ENCODE assay signal across 10 cellular contexts in the genomic region with DNA sequence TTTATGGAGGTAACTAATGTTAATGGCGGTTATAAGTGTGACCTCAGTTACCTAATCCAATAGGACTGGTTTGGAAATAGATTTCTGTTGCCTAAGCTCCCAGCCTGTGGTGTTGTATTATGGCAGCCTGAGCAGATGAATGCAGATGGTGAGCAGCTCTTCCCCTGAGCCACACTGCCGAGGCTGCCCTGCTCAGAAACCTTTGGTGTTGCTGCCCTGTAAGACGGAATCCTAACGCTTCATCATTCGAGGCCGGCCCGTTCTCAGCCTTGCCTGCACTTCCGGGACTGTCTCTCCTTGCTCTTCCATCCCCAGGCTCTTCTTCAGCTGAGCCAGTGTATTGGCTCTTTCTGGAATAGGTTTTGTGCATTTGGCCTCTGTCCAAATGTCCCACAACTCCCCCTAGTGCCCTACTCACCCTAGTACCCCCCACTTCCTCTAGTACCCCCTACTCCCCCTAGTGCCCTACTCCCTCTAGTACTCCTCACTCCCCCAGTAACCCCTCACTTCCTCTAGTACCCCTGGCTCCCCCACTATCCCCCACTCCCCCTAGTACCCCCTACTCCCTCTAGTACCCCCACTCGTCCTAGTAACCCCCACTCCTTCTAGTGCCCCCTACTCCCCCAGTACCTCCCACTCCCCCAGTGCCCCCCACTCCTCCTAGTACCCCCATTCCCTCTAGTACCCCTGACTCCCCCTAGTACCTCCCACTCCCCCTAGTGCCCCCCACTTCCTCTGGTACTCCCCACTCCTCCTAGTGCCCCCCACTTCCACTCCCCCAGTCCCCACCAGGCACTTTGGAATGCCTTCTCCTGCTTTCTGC.
DNase-seq lines count a peak whose midpoint lies in the region; ATAC-seq, FAIRE-seq and TF ChIP-seq lines count a peak whose summit lies in the region.
"Had no signal": no experiment of that assay in that cellular context is flagged by ENCODE, and none has a peak within 500 bp of the region (broad histone marks: within the 10 kb centered on the region; RNA-seq: fewer than 3 reads in every experiment).

No MANE protein-coding gene starts in this region.

- no TSS peak for BruUV-seq in OCI-LY7 (replicated peaks; lab: Mats Ljungman, UMichigan)

- H3K4me1 ChIP-seq in OCI-LY7 (ENCODE audit: insufficient read depth, low read length, poor library complexity, severe bottlenecking) = no peaks in the 10 kb centered on the region
- H3K4me1 ChIP-seq in spleen = peaks cover 4 to 31% (median 10%) of the 10 kb centered on the region in 6 donors
- H3K4me1 ChIP-seq: breast epithelium had no signal

- peak; percentile 17 for DNase-seq in ACHN
- peak; percentile 73 for DNase-seq in ELF-1 (ENCODE audit: low read depth, low spot score)
- DNase-seq in OCI-LY7 (ENCODE audit: low spot score) = peak; percentile 6
- no peak for DNase-seq in effector memory CD8-positive, alpha-beta T cell
- no peak for DNase-seq in spleen
- DNase-seq in H54 (ENCODE audit: insufficient read length, low spot score) = no peak
- no peak for DNase-seq in NK-92 treated with Interleukin-12 subunit alpha and Interleukin-12 subunit beta, amount 100 ng/mL, for 24 hours (lab: John Stamatoyannopoulos, UW)

- H3K4me1 Mint-ChIP-seq in effector memory CD8-positive, alpha-beta T cell (ENCODE audit: low read depth in 2 of 2) = peaks cover 48 to 52% of the 10 kb centered on the region in 2 donors

- H3K9me2 ChIP-seq in OCI-LY7 (ENCODE audit: insufficient read depth, low read length) = no peaks in the 10 kb centered on the region

- peak; percentile 35 for ATAC-seq in effector memory CD8-positive, alpha-beta T cell (replicated peaks)
- ATAC-seq in HG03457 (IDR thresholded peaks at IDR 0.05; ENCODE audit: unreplicated experiment) = no peak

- H3K27me3 ChIP-seq in spleen (replicated peaks in 1 of 7) = no peaks in the 10 kb centered on the region
- H3K27me3 ChIP-seq: breast epithelium had no signal

- intact Hi-C loops in OCI-LY7 (cut with micrococcal nuclease; ENCODE audit: unreplicated experiment) = no loop called here
- intact Hi-C loops in spleen (cut with DNase I; ENCODE audit: low total_unique reads) = no loop called here

- TF ChIP-seq POLR2A in spleen (IDR thresholded peaks at IDR 0.05) = no peak
- no peak for TF ChIP-seq POLR2A in H54 (IDR thresholded peaks at IDR 0.05; ENCODE audit: low read depth, low read length)

- CTCF ChIA-PET in OCI-LY7 (lab: Charles Lee; ENCODE audit: unreplicated experiment) = no interaction called here

- H3K9me3 Mint-ChIP-seq in effector memory CD8-positive, alpha-beta T cell = no peaks in the 10 kb centered on the region

- no peaks in the 10 kb centered on the region for H3K9me3 ChIP-seq in OCI-LY7 (ENCODE audit: low read length)
- peaks cover 2 to 26% (median 14%) of the 10 kb centered on the region in 8 donors for H3K9me3 ChIP-seq in spleen

- H3K27ac ChIP-seq in OCI-LY7 (ENCODE audit: low read depth, low read length, poor library complexity, severe bottlenecking) (no peak overlapping the region), spleen (peak overlapping the region in 2 of 8 donors; percentile 3 to 4)
- H3K27ac ChIP-seq: breast epithelium, HL-60 had no signal

- no peaks in the 10 kb centered on the region for H3K27me3 Mint-ChIP-seq in effector memory CD8-positive, alpha-beta T cell

- H3K4me3 Mint-ChIP-seq in effector memory CD8-positive, alpha-beta T cell = peak overlapping the region; percentile 40 to 85

- H3K79me2 ChIP-seq in OCI-LY7 (ENCODE audit: insufficient read depth, low read depth, low read length) = no peaks in the 10 kb centered on the region

- no peak overlapping the region for H3K4me3 ChIP-seq in OCI-LY7 (ENCODE audit: low read depth, low read length, poor library complexity, severe bottlenecking)
- H3K4me3 ChIP-seq in spleen = no peak overlapping the region
- H3K4me3 ChIP-seq: breast epithelium had no signal

- peaks cover 3% of the 10 kb centered on the region for H3K36me3 Mint-ChIP-seq in effector memory CD8-positive, alpha-beta T cell (ENCODE audit: insufficient read depth)

- FAIRE-seq in H54 (lab: Jason Lieb, UNC) = no peak

- H3K36me3 ChIP-seq in OCI-LY7 (ENCODE audit: insufficient read depth, low read length) (no peaks in the 10 kb centered on the region), spleen (no peaks in the 10 kb centered on the region)
- H3K36me3 ChIP-seq: breast epithelium had no signal

- TF ChIP-seq CTCF in OCI-LY7 (conservative IDR thresholded peaks at IDR 0.05; ENCODE audit: low read length) = no peak
- TF ChIP-seq CTCF in spleen (IDR thresholded peaks at IDR 0.05 in 8 of 11, conservative IDR thresholded peaks at IDR 0.05 in 3 of 11) = no peak

- POLR2A ChIA-PET in OCI-LY7 (lab: Charles Lee) = no interaction called here

- in situ Hi-C loops in ACHN (cut with HindIII; ENCODE audit: low pct_ligation_motif_present, low pct_unique_long_range_greater_than_20kb, low sequenced_read_pairs) = no loop called here

- WGBS in spleen, 5 donors = 72 to 90% (median 80%) methylated on average over 8 to 9 of the region's 9 CpGs

- H3K27ac Mint-ChIP-seq in effector memory CD8-positive, alpha-beta T cell = peak overlapping the region; percentile 94 to 100

- H4K20me1 ChIP-seq in OCI-LY7 (ENCODE audit: insufficient read depth, low read length) = no peaks in the 10 kb centered on the region

- no peak overlapping the region for H3K4me2 ChIP-seq in OCI-LY7 (ENCODE audit: low read length)

- H2AFZ ChIP-seq in OCI-LY7 (ENCODE audit: low read length) = no peak overlapping the region

Comparison
In these comparisons a context has a peak if more than half of its experiments do, and no peak if none do; other contexts are left out.
1. DNase-seq: peak in ACHN (single experiment), ELF-1 (single experiment) and OCI-LY7 (single experiment); none in effector memory CD8-positive, alpha-beta T cell (0 of 3), spleen (single experiment), H54 (single experiment) and NK-92 treated with Interleukin-12 subunit alpha and Interleukin-12 subunit beta, amount 100 ng/mL, for 24 hours (single experiment).